24 cellular contexts compared by ENCODE assay signal in genomic region chr15:41485226-41485625, GRCh38. TPM values are rescaled to one million over a fixed set of nuclear protein-coding genes. Genes with fewer than 3 reads are reported as not detected.
DNase-seq lines count a peak whose midpoint lies in the region; FAIRE-seq and TF ChIP-seq lines count a peak whose summit lies in the region.
"Had no signal": no experiment of that assay in that cellular context is flagged by ENCODE, and none has a peak within 500 bp of the region (broad histone marks: within the 10 kb centered on the region; RNA-seq: fewer than 3 reads in every experiment).

No MANE protein-coding gene starts in this region.

- no peak overlapping the region for H4K5ac ChIP-seq in H1 (ENCODE audit: insufficient read length, low read depth, low read length)

- peaks cover 15% of the 10 kb centered on the region for H3K4me1 Mint-ChIP-seq in MCF 10A (ENCODE audit: insufficient read depth, unreplicated experiment)

- no peak overlapping the region for H2BK120ac ChIP-seq in H1 (replicated peaks; ENCODE audit: low read depth, low read length)
- H2BK120ac ChIP-seq in neuronal stem cell (ENCODE audit: low read depth, low read length) = no peak overlapping the region

- H3K18ac ChIP-seq in H1 (ENCODE audit: extremely low read depth, low read length) (no peak overlapping the region), neuronal stem cell (ENCODE audit: low read length) (no peak overlapping the region)

- H3K27me3 ChIP-seq in H1 (replicated peaks in 1 of 4; ENCODE audit: control insufficient read depth in 3 of 4, extremely low read depth in 1 of 4, insufficient read depth in 3 of 4, low read length in 3 of 4) (no peaks in the 10 kb centered on the region; a peak in 4 of 7 replicates), neuronal stem cell (ENCODE audit: control insufficient read depth in 3 of 3, insufficient read depth in 3 of 3, low read depth in 1 of 3, low read length in 3 of 3) (no peaks in the 10 kb centered on the region)
- no peaks in the 10 kb centered on the region for H3K27me3 ChIP-seq in effector memory CD4-positive, alpha-beta T cell (replicated peaks; ENCODE audit: control insufficient read depth, insufficient read depth, low read length, poor library complexity, severe bottlenecking)

- H3K23ac ChIP-seq in H1 (ENCODE audit: insufficient read length) = no peak overlapping the region
- no peak overlapping the region for H3K23ac ChIP-seq in neuronal stem cell (ENCODE audit: low read depth, low read length, poor library complexity)

- no peak overlapping the region for H2BK15ac ChIP-seq in H1 (ENCODE audit: low read length)
- no peak overlapping the region for H2BK15ac ChIP-seq in neuronal stem cell (ENCODE audit: low read length)

- POLR2A ChIA-PET in RWPE1 (lab: Yijun Ruan, JAX; ENCODE audit: low non-redundant PET) (no interaction called here), H1 (lab: Charles Lee; ENCODE audit: partially characterized antibody) (interaction anchor here (1.3 to 1.8 kb wide), 2 partner anchors 8 to 10 kb away, joined by 4 to 6 read pairs; no protein-coding TSS in a partner anchor), GM10248 (lab: Yijun Ruan, JAX) (interaction anchor here (1.3 kb wide), 1 partner anchor 9 kb away, joined by 6 read pairs; the partner anchor contains the start of gene ITPKA), MCF 10A (lab: Yijun Ruan, JAX) (interaction anchor here (0.7 to 1.6 kb wide), 3 partner anchors 9 to 59 kb away, joined by 3 to 7 read pairs (median 3); partner anchors contain the start of gene RPAP1)

- H3K4me2 ChIP-seq in H1 (ENCODE audit: insufficient read depth in 1 of 2, low read depth in 2 of 2, low read length in 2 of 2) = no peak overlapping the region
- H3K4me2 ChIP-seq in neuronal stem cell (ENCODE audit: insufficient read depth, low read length, poor library complexity, severe bottlenecking) = no peak overlapping the region

- 83% methylated on average over 8 of the region's 8 CpGs; no CpG with 5 or more reads in 1 of the 2 experiments for WGBS in H1 (ENCODE audit: extremely low coverage in 1 of 2, insufficient coverage in 1 of 2, insufficient read length in 1 of 2, insufficient replicate concordance in 2 of 2, low coverage in 1 of 2, low lambda C conversion rate in 2 of 2, missing lambda C conversion rate in 1 of 2), 2 experiments
- WGBS in neuronal stem cell (ENCODE audit: extremely low coverage in 2 of 2, insufficient read length in 2 of 2, insufficient replicate concordance in 1 of 2), 2 donors = no CpG with 5 or more reads among the region's 8 CpGs

- H3K4ac ChIP-seq in H1 (replicated peaks; ENCODE audit: insufficient read length, low read depth, low read length) = no peak overlapping the region
- no peak overlapping the region for H3K4ac ChIP-seq in neuronal stem cell (ENCODE audit: low read length)

- no peak overlapping the region for H2BK5ac ChIP-seq in H1 (ENCODE audit: low read depth, low read length)
- no peak overlapping the region for H2BK5ac ChIP-seq in neuronal stem cell (ENCODE audit: low read length)

- no peak overlapping the region for H3K14ac ChIP-seq in H1 (ENCODE audit: insufficient read length)
- H3K14ac ChIP-seq in neuronal stem cell (ENCODE audit: low read length) = no peak overlapping the region

- DNase-seq in RWPE1 (ENCODE audit: low spot score) (no peak), H1 (ENCODE audit: low read depth in 1 of 2, low spot score in 2 of 2) (no peak), neuronal stem cell (ENCODE audit: low spot score) (no peak), GM10248 (ENCODE audit: extremely low spot score) (no peak), DMS79 treated with DMSO at 0.1 percent for 48 hours (lab: John Stamatoyannopoulos, UW) (no peak), MCF 10A (ENCODE audit: unreplicated experiment) (no peak)
- no peak for DNase-seq in effector memory CD4-positive, alpha-beta T cell
- DNase-seq: ACHN; AML-193; Caco-2; CD4-positive, alpha-beta T cell; DMS79; GF-D8; GM23248; HCEC 1CT; KG1 had no signal

- H3K27ac ChIP-seq in RWPE1 (0 out of 2 replicates have a peak overlapping the region, but pooled peaks have one; percentile 0), H1 (ENCODE audit: low read depth, low read length) (no peak overlapping the region), neuronal stem cell (replicated peaks; ENCODE audit: low read length) (no peak overlapping the region)
- H3K27ac ChIP-seq in effector memory CD4-positive, alpha-beta T cell (ENCODE audit: insufficient read depth, low read length, poor library complexity, severe bottlenecking) = no peak overlapping the region
- H3K27ac ChIP-seq: C4-2B, GM23248, HL-60 had no signal

- H3K79me1 ChIP-seq in H1 (ENCODE audit: low read depth, low read length) (no peaks in the 10 kb centered on the region), neuronal stem cell (ENCODE audit: low read depth, low read length) (no peaks in the 10 kb centered on the region)

- no peaks in the 10 kb centered on the region for H3K9me3 ChIP-seq in H1 (ENCODE audit: insufficient read depth in 2 of 2, low read depth in 1 of 2, low read length in 1 of 2)
- peaks cover 0 to 2% of the 10 kb centered on the region in 2 donors for H3K9me3 ChIP-seq in neuronal stem cell (replicated peaks in 1 of 2; ENCODE audit: control insufficient read depth in 2 of 2, insufficient read depth in 1 of 2, low read depth in 1 of 2, low read length in 2 of 2)
- H3K9me3 ChIP-seq in effector memory CD4-positive, alpha-beta T cell (ENCODE audit: control insufficient read depth, low read length) = no peaks in the 10 kb centered on the region
- H3K9me3 ChIP-seq: Caco-2 had no signal

- H3K27me3 Mint-ChIP-seq in MCF 10A (ENCODE audit: insufficient read depth, unreplicated experiment) = no peaks in the 10 kb centered on the region

- no peak for TF ChIP-seq RAD21 in H1 (IDR thresholded peaks at IDR 0.05 in 1 of 2, conservative IDR thresholded peaks at IDR 0.05 in 1 of 2; ENCODE audit: low read depth in 2 of 2, low read length in 2 of 2)

- no peak for TF ChIP-seq CTCF in RWPE1 (conservative IDR thresholded peaks at IDR 0.05; ENCODE audit: low read depth)
- TF ChIP-seq CTCF in H1 (IDR thresholded peaks at IDR 0.05; ENCODE audit: control extremely low read depth in 1 of 3, insufficient read depth in 1 of 3, low read depth in 1 of 3, low read length in 3 of 3) = no peak
- TF ChIP-seq CTCF in GM10248 (IDR thresholded peaks at IDR 0.05; ENCODE audit: control extremely low read depth, extremely low read depth, low read depth, missing control alignments) = no peak
- TF ChIP-seq CTCF in MCF 10A (IDR thresholded peaks at IDR 0.05; ENCODE audit: unreplicated experiment) = no peak

- H3K9ac ChIP-seq in H1 (replicated peaks in 1 of 4; ENCODE audit: extremely low read depth in 1 of 4, low read depth in 3 of 4, low read length in 3 of 4) (no peak overlapping the region), neuronal stem cell (ENCODE audit: low read depth, low read length, poor library complexity) (no peak overlapping the region)
- H3K9ac ChIP-seq: GM23248 had no signal

- H2AK5ac ChIP-seq in H1 (ENCODE audit: low read depth, low read length) (no peak overlapping the region), neuronal stem cell (ENCODE audit: low read depth, low read length) (peak overlapping the region; percentile 36)

- H3K23me2 ChIP-seq in H1 (ENCODE audit: low read depth, low read length) = peaks cover 4% of the 10 kb centered on the region; the same call in 1 of the 2 replicates

- H4K8ac ChIP-seq in H1 (ENCODE audit: extremely low read depth, insufficient read depth, low read length) (no peak overlapping the region), neuronal stem cell (ENCODE audit: low read depth, low read length) (no peak overlapping the region)

- H3K4me3 Mint-ChIP-seq in MCF 10A (ENCODE audit: unreplicated experiment) = no peak overlapping the region
- H3K4me3 Mint-ChIP-seq: CD4-positive, alpha-beta T cell; IgD-negative memory B cell had no signal

- no peak for TF ChIP-seq EP300 in H1 (IDR thresholded peaks at IDR 0.05; ENCODE audit: borderline replicate concordance in 1 of 2, low read depth in 2 of 2, low read length in 2 of 2)

- H2AFZ ChIP-seq in H1 (ENCODE audit: low read length) (no peak overlapping the region), neuronal stem cell (ENCODE audit: low read length) (no peak overlapping the region)
- H2AFZ ChIP-seq: GM23248 had no signal

- no peak for FAIRE-seq in H1 (lab: Jason Lieb, UNC)
- FAIRE-seq: A204.1, D721Med, GM12891, H54 had no signal

- H2BK12ac ChIP-seq in H1 (ENCODE audit: low read depth, low read length) = no peak overlapping the region
- H2BK12ac ChIP-seq in neuronal stem cell (ENCODE audit: low read length) = no peak overlapping the region

- H3K9me3 Mint-ChIP-seq in MCF 10A (ENCODE audit: unreplicated experiment) = peaks cover 4% of the 10 kb centered on the region
- H3K9me3 Mint-ChIP-seq: CD4-positive, alpha-beta T cell; IgD-negative memory B cell had no signal

- no peak overlapping the region for H3K56ac ChIP-seq in H1 (replicated peaks; ENCODE audit: insufficient read length, low read depth, low read length)

- no peak overlapping the region for H2BK20ac ChIP-seq in H1 (ENCODE audit: low read length)

- TF ChIP-seq POLR2A in H1 (IDR thresholded peaks at IDR 0.05; ENCODE audit: control extremely low read depth in 1 of 2, low read depth in 2 of 2, low read length in 2 of 2) = no peak

- no peaks in the 10 kb centered on the region for H3K79me2 ChIP-seq in H1 (ENCODE audit: control insufficient read depth in 1 of 2, insufficient read depth in 2 of 2, low read length in 2 of 2)

- intact Hi-C loops in MCF 10A (cut with micrococcal nuclease) = no loop called here

- H3K4me3 ChIP-seq in H1 (ENCODE audit: extremely low read depth in 1 of 4, insufficient read depth in 2 of 4, low read depth in 3 of 4, low read length in 4 of 4) (no peak overlapping the region), neuronal stem cell (ENCODE audit: low read length in 2 of 2) (no peak overlapping the region)
- no peak overlapping the region for H3K4me3 ChIP-seq in effector memory CD4-positive, alpha-beta T cell (ENCODE audit: insufficient read depth, low read depth, low read length, poor library complexity, severe bottlenecking)
- H3K4me3 ChIP-seq: GM23248 had no signal

- H3K36me3 Mint-ChIP-seq in MCF 10A (ENCODE audit: insufficient read depth, unreplicated experiment) = peaks cover 51% of the 10 kb centered on the region

- H4K91ac ChIP-seq in H1 (replicated peaks; ENCODE audit: insufficient read length, low read length) = no peak overlapping the region
- no peak overlapping the region for H4K91ac ChIP-seq in neuronal stem cell (ENCODE audit: low read depth, low read length, poor library complexity)

- H3K4me1 ChIP-seq in H1 (replicated peaks in 1 of 4; ENCODE audit: control insufficient read depth in 3 of 4, insufficient read depth in 4 of 4, low read length in 3 of 4) (no peaks in the 10 kb centered on the region; a peak in 1 of 7 replicates), neuronal stem cell (ENCODE audit: control insufficient read depth in 2 of 2, insufficient read depth in 1 of 2, low read depth in 1 of 2, low read length in 2 of 2) (peaks cover 2 to 11% of the 10 kb centered on the region in 2 donors)
- peaks cover 5% of the 10 kb centered on the region for H3K4me1 ChIP-seq in effector memory CD4-positive, alpha-beta T cell (ENCODE audit: control insufficient read depth, insufficient read depth, low read length, poor library complexity, severe bottlenecking)

- peaks cover 0 to 3% of the 10 kb centered on the region in 2 experiments for H4K20me1 ChIP-seq in H1 (replicated peaks in 1 of 2; ENCODE audit: control insufficient read depth in 1 of 2, insufficient read depth in 2 of 2, low read length in 2 of 2)

- no peak overlapping the region for H3K27ac Mint-ChIP-seq in MCF 10A (ENCODE audit: low read depth, unreplicated experiment)
- H3K27ac Mint-ChIP-seq: CD4-positive, alpha-beta T cell; IgD-negative memory B cell had no signal

- peaks cover 4 to 22% (median 7%) of the 10 kb centered on the region in 4 experiments; a peak in 7 of 8 replicates for H3K36me3 ChIP-seq in H1 (ENCODE audit: control insufficient read depth in 2 of 4, insufficient read depth in 4 of 4, low read length in 3 of 4)
- peaks cover 18 to 43% of the 10 kb centered on the region in 2 donors for H3K36me3 ChIP-seq in neuronal stem cell (replicated peaks in 1 of 2; ENCODE audit: control insufficient read depth in 2 of 2, insufficient read depth in 2 of 2, low read length in 2 of 2)
- H3K36me3 ChIP-seq in effector memory CD4-positive, alpha-beta T cell (ENCODE audit: control insufficient read depth, insufficient read depth, low read length) = peaks cover 15% of the 10 kb centered on the region

- BruUV-seq in MCF 10A (replicated peaks; lab: Mats Ljungman, UMichigan) = no TSS peak

- CTCF ChIA-PET in RWPE1 (lab: Yijun Ruan, JAX) = interaction anchor here (0.6 kb wide), 1 partner anchor 15 kb away, joined by 3 read pairs; no protein-coding TSS in a partner anchor
- CTCF ChIA-PET in H1 (lab: Charles Lee; ENCODE audit: partially characterized antibody) = interaction anchor here (0.5 to 2.6 kb wide), 5 partner anchors 8 to 238 kb away, joined by 5 to 15 read pairs (median 5); partner anchors contain the start of gene ITPKA
- CTCF ChIA-PET in GM10248 (lab: Yijun Ruan, JAX) = interaction anchor here (1.0 to 4.1 kb wide), 3 partner anchors 10 to 20 kb away, joined by 3 to 33 read pairs (median 3); no protein-coding TSS in a partner anchor
- CTCF ChIA-PET in MCF 10A (lab: Yijun Ruan, JAX) = interaction anchor here (0.6 kb wide), 1 partner anchor 14 kb away, joined by 3 read pairs; no protein-coding TSS in a partner anchor

RNA-seq across cellular contexts. Expression of gene ITPKA, which starts 8.4 kb away (rescaled TPM):
- 0.67 and 0.99 TPM in 2 replicates for total RNA-seq in H1 (2021; fragmentation: NEBNext Ultra II Directional; extraction: Animal tissue kit (Norgen Biotek cat#: 25700))
- 0.25 and 0.39 TPM in 2 replicates for polyA plus RNA-seq in H1 (2011; rRNA removed)
- 0.30 TPM for polyA plus RNA-seq in H1 (2011; cell fraction: cytosol; rRNA removed)
- polyA plus RNA-seq in H1 (2011; cell fraction: nucleus; rRNA removed) = 0.80 TPM
- 0.60 to 0.77 TPM (median 0.64 TPM) in 3 of 4 replicates, not detected in the other for polyA plus RNA-seq in H1 (2012, experiment 1 of 2)
- 0.70 TPM for polyA plus RNA-seq in H1 (2012, experiment 2 of 2)
- 0.53 TPM for polyA plus RNA-seq in H1 (2013, experiment 1 of 2)
- polyA plus RNA-seq in H1 (2013, experiment 2 of 2) = 0.37 TPM
- 0.22 and 0.29 TPM in 2 replicates for polyA minus RNA-seq in H1 (2011; rRNA and poly(A)+ RNA removed)
- polyA minus RNA-seq in H1 (2011; cell fraction: cytosol; rRNA and poly(A)+ RNA removed) = not detected
- 0.40 TPM for polyA minus RNA-seq in H1 (2011; cell fraction: nucleus; rRNA and poly(A)+ RNA removed)
- polyA plus RNA-seq in neuronal stem cell (2013, experiment 1 of 2) = 0.46 TPM
- polyA plus RNA-seq in neuronal stem cell (2013, experiment 2 of 2) = 0.47 TPM
- 13.5 and 23.4 TPM in 2 replicates for total RNA-seq in MCF 10A (2022)
- total RNA-seq: CD4-positive, alpha-beta T cell had no signal
- polyA plus RNA-seq: IgD-negative memory B cell had no signal

RNA-seq across cellular contexts. Expression of gene LTK, which starts 28.4 kb away (rescaled TPM):
- total RNA-seq in H1 (2021; fragmentation: NEBNext Ultra II Directional; extraction: Animal tissue kit (Norgen Biotek cat#: 25700)) = 0.19 and 0.38 TPM in 2 replicates
- polyA plus RNA-seq in H1 (2011; rRNA removed) = 0.05 and 0.06 TPM in 2 replicates
- polyA plus RNA-seq in H1 (2011; cell fraction: cytosol; rRNA removed) = 0.18 TPM
- 0.76 TPM for polyA plus RNA-seq in H1 (2011; cell fraction: nucleus; rRNA removed)
- 0.13 to 0.39 TPM (median 0.19 TPM) in 3 of 4 replicates, not detected in the other for polyA plus RNA-seq in H1 (2012, experiment 1 of 2)
- 0.14 TPM for polyA plus RNA-seq in H1 (2012, experiment 2 of 2)
- polyA plus RNA-seq in H1 (2013, experiment 1 of 2) = 0.14 TPM
- polyA plus RNA-seq in H1 (2013, experiment 2 of 2) = 0.09 TPM
- not detected in 2 replicates for polyA minus RNA-seq in H1 (2011; rRNA and poly(A)+ RNA removed)
- not detected for polyA minus RNA-seq in H1 (2011; cell fraction: cytosol; rRNA and poly(A)+ RNA removed)
- polyA minus RNA-seq in H1 (2011; cell fraction: nucleus; rRNA and poly(A)+ RNA removed) = not detected
- 0.03 TPM for polyA plus RNA-seq in neuronal stem cell (2013, experiment 1 of 2)
- 0.06 TPM for polyA plus RNA-seq in neuronal stem cell (2013, experiment 2 of 2)
- total RNA-seq in MCF 10A (2022) = 0.17 TPM in 1 of 2 replicates, not detected in the other
- total RNA-seq: GM23248, HT1080 had no signal
- polyA plus RNA-seq: GM23248 had no signal

RNA-seq across cellular contexts. Expression of gene RPAP1, which starts 58.8 kb away (rescaled TPM):
- 84.3 and 86.6 TPM in 2 replicates for total RNA-seq in H1 (2021; fragmentation: NEBNext Ultra II Directional; extraction: Animal tissue kit (Norgen Biotek cat#: 25700))
- 53.3 and 85.6 TPM in 2 replicates for polyA plus RNA-seq in H1 (2011; rRNA removed)
- polyA plus RNA-seq in H1 (2011; cell fraction: cytosol; rRNA removed) = 27.4 TPM
- 76.1 TPM for polyA plus RNA-seq in H1 (2011; cell fraction: nucleus; rRNA removed)
- 66.6 to 76.2 TPM (median 71.2 TPM) in 4 replicates for polyA plus RNA-seq in H1 (2012, experiment 1 of 2)
- 72.7 TPM for polyA plus RNA-seq in H1 (2012, experiment 2 of 2)
- 46.6 TPM for polyA plus RNA-seq in H1 (2013, experiment 1 of 2)
- 43.2 TPM for polyA plus RNA-seq in H1 (2013, experiment 2 of 2)
- polyA minus RNA-seq in H1 (2011; rRNA and poly(A)+ RNA removed) = 45.1 and 58.5 TPM in 2 replicates
- polyA minus RNA-seq in H1 (2011; cell fraction: cytosol; rRNA and poly(A)+ RNA removed) = 39.3 TPM
- 53.5 TPM for polyA minus RNA-seq in H1 (2011; cell fraction: nucleus; rRNA and poly(A)+ RNA removed)
- 21.6 TPM for polyA plus RNA-seq in neuronal stem cell (2013, experiment 1 of 2)
- polyA plus RNA-seq in neuronal stem cell (2013, experiment 2 of 2) = 20.4 TPM
- 37.5 and 45.1 TPM in 2 replicates for total RNA-seq in MCF 10A (2022)
